Comparison of ENCODE assay signal across 14 cellular contexts in the genomic region with DNA sequence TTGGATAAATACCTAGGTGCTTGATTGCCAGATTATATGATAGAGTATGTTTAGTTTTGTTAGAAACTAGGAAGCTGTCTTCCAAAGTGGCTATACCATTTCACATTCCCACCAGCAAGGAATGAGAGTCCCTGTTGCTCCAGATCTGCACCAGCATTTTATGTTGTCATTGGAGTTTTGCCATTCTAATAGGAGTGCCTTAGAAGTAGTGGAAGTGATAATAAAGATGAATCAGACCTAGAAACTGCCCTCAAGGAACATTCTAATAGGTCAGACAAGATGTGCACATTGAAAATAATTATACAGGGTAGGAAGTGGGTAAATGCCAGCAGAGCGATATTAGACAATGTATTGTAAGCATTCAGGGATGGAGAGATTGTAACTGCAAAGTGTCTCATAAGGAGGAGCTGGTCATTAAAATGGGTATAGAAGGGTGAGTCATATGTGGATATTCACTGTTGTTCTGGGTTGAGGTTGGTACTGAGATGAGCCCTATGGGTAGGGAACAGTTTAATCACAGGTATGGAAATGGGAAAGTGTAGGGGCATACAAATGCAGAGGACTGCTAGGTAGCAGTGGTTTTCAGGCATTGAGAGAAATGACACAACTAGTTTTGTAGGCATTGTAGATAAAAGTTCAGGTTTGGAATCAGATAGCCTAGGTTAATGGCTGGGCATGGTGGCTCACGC.
DNase-seq lines count a peak whose midpoint lies in the region; ATAC-seq and TF ChIP-seq lines count a peak whose summit lies in the region.
"Had no signal": no experiment of that assay in that cellular context is flagged by ENCODE, and none has a peak within 500 bp of the region (broad histone marks: within the 10 kb centered on the region; RNA-seq: fewer than 3 reads in every experiment).

No MANE protein-coding gene starts in this region.

- peaks cover 9 to 21% of the 10 kb centered on the region in 2 experiments for H3K79me1 ChIP-seq in IMR-90 (ENCODE audit: low read depth in 1 of 2, low read length in 2 of 2)

- H3K4me1 ChIP-seq in IMR-90 (ENCODE audit: control insufficient read depth, insufficient read depth, low read length) (0 out of 2 replicates have a peak, but pooled peaks cover 2% of the 10 kb centered on the region), SJCRH30 (no peaks in the 10 kb centered on the region)
- H3K4me1 ChIP-seq: left ventricle myocardium inferior had no signal

- H2AK5ac ChIP-seq in IMR-90 (ENCODE audit: low read depth, low read length) = no peak overlapping the region

- H3K23ac ChIP-seq in IMR-90 (ENCODE audit: low read depth, low read length) = no peak overlapping the region

- H3K4ac ChIP-seq in IMR-90 (ENCODE audit: low read depth, low read length) = no peak overlapping the region

- no CpG with 5 or more reads among the region's 2 CpGs for WGBS in IMR-90 (ENCODE audit: extremely low coverage in 2 of 2, insufficient read length in 1 of 2), 2 experiments

- H4K91ac ChIP-seq in IMR-90 (ENCODE audit: insufficient read depth, low read depth, low read length) = no peak overlapping the region

- no peak overlapping the region for H3K56ac ChIP-seq in IMR-90 (ENCODE audit: extremely low read depth, insufficient read depth, low read length)

- no peaks in the 10 kb centered on the region for H3K9me1 ChIP-seq in IMR-90 (ENCODE audit: insufficient read depth, low read length)

- CTCF ChIA-PET in BJ (lab: Yijun Ruan, JAX) = no interaction called here
- CTCF ChIA-PET in IMR-90 (lab: Yijun Ruan, JAX) = no interaction called here

- no peak overlapping the region for H4K5ac ChIP-seq in IMR-90 (ENCODE audit: low read depth, low read length)

- no peak overlapping the region for H2BK120ac ChIP-seq in IMR-90 (ENCODE audit: low read depth, low read length)

- H3K36me3 ChIP-seq in BJ (ENCODE audit: control insufficient read depth, insufficient read depth, low read length) (no peaks in the 10 kb centered on the region), IMR-90 (ENCODE audit: control insufficient read depth, insufficient read depth, low read length) (no peaks in the 10 kb centered on the region), SJCRH30 (peaks cover 23% of the 10 kb centered on the region)
- H3K36me3 ChIP-seq: left ventricle myocardium inferior had no signal

- POLR2A ChIA-PET in BJ (lab: Charles Lee) = no interaction called here
- POLR2A ChIA-PET in IMR-90 (lab: Charles Lee; ENCODE audit: unreplicated experiment) = no interaction called here

- intact Hi-C loops in IMR-90 (cut with micrococcal nuclease) = no loop called here

- H3K9ac ChIP-seq in IMR-90 (ENCODE audit: low read depth, low read length) = no peak overlapping the region

- H3K27me3 ChIP-seq in BJ (ENCODE audit: control insufficient read depth, insufficient read depth, low read length) = no peaks in the 10 kb centered on the region
- no peaks in the 10 kb centered on the region for H3K27me3 ChIP-seq in IMR-90 (ENCODE audit: control insufficient read depth, insufficient read depth, low read length)
- no peaks in the 10 kb centered on the region for H3K27me3 ChIP-seq in SJCRH30

- BruUV-seq in IMR-90 (replicated peaks; lab: Mats Ljungman, UMichigan) = no TSS peak

- H2BK20ac ChIP-seq in IMR-90 (ENCODE audit: low read depth, low read length) = no peak overlapping the region

- no peak for TF ChIP-seq RAD21 in IMR-90 (IDR thresholded peaks at IDR 0.05; ENCODE audit: low read length)

- no peak for TF ChIP-seq POLR2A in IMR-90 (IDR thresholded peaks at IDR 0.05; ENCODE audit: low read depth, low read length)

- no peak overlapping the region for H3K14ac ChIP-seq in IMR-90 (replicated peaks; ENCODE audit: low read depth, low read length)

- H2AFZ ChIP-seq in IMR-90 (replicated peaks; ENCODE audit: low read length, poor library complexity) = no peak overlapping the region

- H2BK15ac ChIP-seq in IMR-90 (ENCODE audit: low read depth, low read length) = no peak overlapping the region

- H2AK9ac ChIP-seq in IMR-90 (replicated peaks; ENCODE audit: low read depth, low read length, poor library complexity) = no peak overlapping the region

- TF ChIP-seq CTCF in BJ (IDR thresholded peaks at IDR 0.05; ENCODE audit: insufficient read depth, low read depth, low read length) (0 out of 2 replicates have a peak, but pooled peaks have one; percentile 18), IMR-90 (conservative IDR thresholded peaks at IDR 0.05; ENCODE audit: low read depth, low read length) (no peak), cardiac fibroblast (IDR thresholded peaks at IDR 0.05; ENCODE audit: low read depth, low read length) (no peak)

- no peak overlapping the region for H2BK5ac ChIP-seq in IMR-90 (ENCODE audit: low read depth, low read length, poor library complexity, severe bottlenecking)

- no peak overlapping the region for H3K4me2 ChIP-seq in IMR-90 (ENCODE audit: low read depth, low read length)

- in situ Hi-C loops in IMR-90 (cut with MboI; ENCODE audit: low sequenced_read_pairs) = no loop called here

- no peak overlapping the region for H3K4me3 ChIP-seq in BJ (ENCODE audit: low read depth, low read length)
- H3K4me3 ChIP-seq in IMR-90 (ENCODE audit: insufficient read depth, low read depth, low read length) = no peak overlapping the region
- H3K4me3 ChIP-seq in cardiac fibroblast (replicated peaks in 1 of 2; ENCODE audit: low read depth in 2 of 2, low read length in 2 of 2) = no peak overlapping the region
- H3K4me3 ChIP-seq in SJCRH30 = no peak overlapping the region
- H3K4me3 ChIP-seq: left ventricle myocardium inferior had no signal

- H4K8ac ChIP-seq in IMR-90 (ENCODE audit: low read depth in 2 of 2, low read length in 2 of 2) = no peak overlapping the region

- peak; percentile 37 for DNase-seq in BJ (ENCODE audit: low read depth)
- peak; percentile 63 for DNase-seq in IMR-90
- peak; percentile 37 to 65 for DNase-seq in cardiac fibroblast (ENCODE audit: low read depth in 2 of 2)
- DNase-seq in kidney tubule cell (ENCODE audit: low spot score) = peak; percentile 63
- no peak for DNase-seq in SJCRH30
- no peak for DNase-seq in inferior parietal cortex (ENCODE audit: extremely low spot score)
- no peak for DNase-seq in RKO (ENCODE audit: low spot score)
- DNase-seq: activated CD4-positive, alpha-beta T cell treated with anti-CD3 and anti-CD28 coated beads, Interleukin-2, amount 50 U/mL, for 4 hours; glutamatergic neuron; left ventricle myocardium inferior; NCI-H524 treated with DMSO at 0.1 percent for 48 hours had no signal

- no peak overlapping the region for H3K18ac ChIP-seq in IMR-90 (ENCODE audit: low read depth, low read length)

- ATAC-seq in IMR-90 (ENCODE audit: low read depth) = peak; percentile 24
- no peak for ATAC-seq in HG02852 (IDR thresholded peaks at IDR 0.05; ENCODE audit: unreplicated experiment)
- ATAC-seq: natural killer cell treated with Interleukin-12 subunit alpha and Interleukin-12 subunit beta and Interleukin-15 and Interleukin-18, amount 100 ng/mL, for 72 hours; sciatic nerve had no signal

- no peaks in the 10 kb centered on the region for H4K20me1 ChIP-seq in IMR-90 (ENCODE audit: insufficient read depth, low read length)

- dilution Hi-C loops in IMR-90 (cut with HindIII; ENCODE audit: low sequenced_read_pairs, unreplicated experiment) = no loop called here

- no peak overlapping the region for H3K27ac ChIP-seq in IMR-90 (ENCODE audit: insufficient read depth, low read length)
- H3K27ac ChIP-seq in SJCRH30 = no peak overlapping the region
- H3K27ac ChIP-seq: left ventricle myocardium inferior had no signal

- H3K9me3 ChIP-seq in IMR-90 (ENCODE audit: control insufficient read depth, insufficient read depth, low read length) = no peaks in the 10 kb centered on the region
- no peaks in the 10 kb centered on the region for H3K9me3 ChIP-seq in SJCRH30 (replicated peaks)
- H3K9me3 ChIP-seq: left ventricle myocardium inferior had no signal

TF ChIP-seq in IMR-90, 13 proteins besides CTCF, POLR2A, EP300 and RAD21:
- no peak for TF ChIP-seq NFE2L2 (IDR thresholded peaks at IDR 0.05; ENCODE audit: low read depth, low read length)
TF ChIP-seq in IMR-90: peak in this region for 0.

Comparison
In these comparisons a context has a peak if more than half of its experiments do, and no peak if none do; other contexts are left out.
1. DNase-seq: peak in BJ (single experiment), IMR-90 (single experiment), cardiac fibroblast (2 of 2) and kidney tubule cell (single experiment); none in SJCRH30 (0 of 2), inferior parietal cortex (single experiment) and RKO (single experiment).